Comparison of ENCODE assay signal across 18 cellular contexts in genomic region chr9:127580371-127580770, GRCh38. TPM values are rescaled to one million over a fixed set of nuclear protein-coding genes. Genes with fewer than 3 reads are reported as not detected.
DNase-seq lines count a peak whose midpoint lies in the region; ATAC-seq, FAIRE-seq and TF ChIP-seq lines count a peak whose summit lies in the region.
"Had no signal": no experiment of that assay in that cellular context is flagged by ENCODE, and none has a peak within 500 bp of the region (broad histone marks: within the 10 kb centered on the region; RNA-seq: fewer than 3 reads in every experiment).

No MANE protein-coding gene starts in this region.

- intact Hi-C loops in adrenal gland (cut with DNase I) (loop anchor here in 1 of 2 donors (5.0 to 10.0 kb wide), 2 partner anchors 58 to 344 kb away; no protein-coding TSS in a partner anchor), prostate gland (cut with DNase I) (no loop called here), breast epithelium (cut with DNase I; ENCODE audit: low total_unique reads) (no loop called here)
- intact Hi-C loops in CD4-positive, alpha-beta T cell (cut with DNase I, micrococcal nuclease): loop anchor here in 1 of 2 experiments (10.0 kb wide), 1 partner anchor 636 kb away; no protein-coding TSS in a partner anchor

- ATAC-seq in A549: no peak
- ATAC-seq in CD4-positive, alpha-beta T cell (ENCODE audit: poor library complexity): no peak

- CTCF ChIA-PET in A549 (lab: Yijun Ruan, JAX): interaction anchor here (1.0 to 32.4 kb wide), 13 partner anchors 9 to 155 kb away, joined by 3 to 821 read pairs (median 5); partner anchors contain the start of gene TOR2A
- CTCF ChIA-PET in CD4-positive, alpha-beta T cell (lab: Charles Lee): no interaction called here

- peaks cover 8% of the 10 kb centered on the region for H3K4me1 Mint-ChIP-seq in CD4-positive, alpha-beta T cell (ENCODE audit: low read depth)

- H3K4me1 ChIP-seq in A549: peaks cover 68% of the 10 kb centered on the region
- H3K4me1 ChIP-seq in adrenal gland (replicated peaks in 1 of 2): peaks cover 31 to 36% of the 10 kb centered on the region in 2 donors
- H3K4me1 ChIP-seq in prostate gland (replicated peaks): peaks cover 28% of the 10 kb centered on the region
- H3K4me1 ChIP-seq in breast epithelium: peaks cover 0 to 22% of the 10 kb centered on the region in 2 donors

- TF ChIP-seq CTCF in A549 (IDR thresholded peaks at IDR 0.05): no peak
- no peak for TF ChIP-seq CTCF in C4-2B (conservative IDR thresholded peaks at IDR 0.05)
- no peak for TF ChIP-seq CTCF in adrenal gland (IDR thresholded peaks at IDR 0.05)
- no peak for TF ChIP-seq CTCF in prostate gland (IDR thresholded peaks at IDR 0.05)
- TF ChIP-seq CTCF in breast epithelium (IDR thresholded peaks at IDR 0.05): no peak
- no peak for TF ChIP-seq CTCF in CD4-positive, alpha-beta T cell (IDR thresholded peaks at IDR 0.05)

- TF ChIP-seq EP300 in A549 (IDR thresholded peaks at IDR 0.05): no peak

- no peak overlapping the region for H3K27ac Mint-ChIP-seq in CD4-positive, alpha-beta T cell

- H3K27me3 ChIP-seq in adrenal gland (no peaks in the 10 kb centered on the region), prostate gland (replicated peaks; ENCODE audit: insufficient read depth) (no peaks in the 10 kb centered on the region), breast epithelium (no peaks in the 10 kb centered on the region)
- H3K27me3 ChIP-seq in CD4-positive, alpha-beta T cell (ENCODE audit: control insufficient read depth, insufficient read depth, low read length): no peaks in the 10 kb centered on the region
- H3K27me3 ChIP-seq: BE2C, SJCRH30 had no signal

- no peak overlapping the region for H3K4me3 ChIP-seq in A549
- no peak overlapping the region for H3K4me3 ChIP-seq in adrenal gland
- no peak overlapping the region for H3K4me3 ChIP-seq in prostate gland
- no peak overlapping the region for H3K4me3 ChIP-seq in breast epithelium
- H3K4me3 ChIP-seq: lung, SJCRH30 had no signal

- H3K9me3 Mint-ChIP-seq in CD4-positive, alpha-beta T cell: no peaks in the 10 kb centered on the region
- H3K9me3 Mint-ChIP-seq: nephron had no signal

- H3K36me3 ChIP-seq in adrenal gland (replicated peaks in 1 of 2) (no peaks in the 10 kb centered on the region), prostate gland (no peaks in the 10 kb centered on the region), breast epithelium (no peaks in the 10 kb centered on the region)
- H3K36me3 ChIP-seq: BE2C, SJCRH30 had no signal

- FAIRE-seq in A549 (lab: Jason Lieb, UNC): no peak
- FAIRE-seq: endometrium, GM18507, HTR-8/SVneo had no signal

- H3K27me3 Mint-ChIP-seq in CD4-positive, alpha-beta T cell: no peaks in the 10 kb centered on the region

- 79% methylated on average over 8 of the region's 8 CpGs for WGBS in A549 (ENCODE audit: missing lambda C conversion rate)
- WGBS in adrenal gland, 4 donors: 67 to 81% (median 71%) methylated on average over 6 to 8 of the region's 8 CpGs
- WGBS in prostate gland: 80% methylated on average over 8 of the region's 8 CpGs

- H3K27ac ChIP-seq in A549 (peak overlapping the region; percentile 92 to 100; a peak in 5 of 6 replicates), C4-2B (peak overlapping the region; percentile 74), adrenal gland (peak overlapping the region in 3 of 5 donors; percentile 87 to 97 (median 95)), prostate gland (peak overlapping the region; percentile 91 to 92), breast epithelium (peak overlapping the region in 1 of 2 donors; percentile 96)
- H3K27ac ChIP-seq in CD4-positive, alpha-beta T cell (ENCODE audit: low read depth, low read length): no peak overlapping the region

- TF ChIP-seq RAD21 in A549 (conservative IDR thresholded peaks at IDR 0.05 in 1 of 2, IDR thresholded peaks at IDR 0.05 in 1 of 2): no peak

- H3K4me3 Mint-ChIP-seq in CD4-positive, alpha-beta T cell: no peak overlapping the region
- H3K4me3 Mint-ChIP-seq: nephron had no signal

- no peak for TF ChIP-seq POLR2A in A549 (IDR thresholded peaks at IDR 0.05; ENCODE audit: low read length)
- TF ChIP-seq POLR2A in adrenal gland (IDR thresholded peaks at IDR 0.05): no peak
- no peak for TF ChIP-seq POLR2A in prostate gland (IDR thresholded peaks at IDR 0.05)
- TF ChIP-seq POLR2A in breast epithelium (IDR thresholded peaks at IDR 0.05): no peak

- no peaks in the 10 kb centered on the region for H3K36me3 Mint-ChIP-seq in CD4-positive, alpha-beta T cell (ENCODE audit: low read depth)

- POLR2A ChIA-PET in A549 (lab: Yijun Ruan, JAX): interaction anchor here (2.6 to 2.9 kb wide), 2 partner anchors 10 to 129 kb away, joined by 10 to 20 read pairs; partner anchors contain the start of genes LRSAM1 and RPL12
- POLR2A ChIA-PET in CD4-positive, alpha-beta T cell (lab: Charles Lee): no interaction called here

- H3K9me3 ChIP-seq in A549 (peaks cover 9% of the 10 kb centered on the region; the same call in 2 of the 3 replicates), adrenal gland (replicated peaks in 1 of 3) (no peaks in the 10 kb centered on the region), prostate gland (no peaks in the 10 kb centered on the region), breast epithelium (no peaks in the 10 kb centered on the region)
- no peaks in the 10 kb centered on the region for H3K9me3 ChIP-seq in CD4-positive, alpha-beta T cell (ENCODE audit: control insufficient read depth, low read length)
- H3K9me3 ChIP-seq: BE2C had no signal

- DNase-seq in A549 (ENCODE audit: low read depth in 1 of 2, low spot score in 1 of 2): no peak
- DNase-seq in adrenal gland: no peak
- DNase-seq in prostate gland (ENCODE audit: low spot score): no peak
- DNase-seq in breast epithelium (ENCODE audit: low spot score in 2 of 2): no peak
- no peak for DNase-seq in CD4-positive, alpha-beta T cell
- DNase-seq in HT-29 (ENCODE audit: low spot score): no peak
- DNase-seq: activated CD4-positive, alpha-beta T cell treated with anti-CD3 and anti-CD28 coated beads for 48 hours; BE2C; DMS53; NCI-H1436 treated with DMSO at 0.1 percent for 48 hours; SJCRH30; T1000 had no signal

- peak overlapping the region; percentile 99 for H3K4me2 ChIP-seq in A549

TF ChIP-seq in A549, 52 proteins besides CTCF, POLR2A, EP300 and RAD21:
- no peak for TF ChIP-seq ATOH8 (CRISPR knock-in tag; IDR thresholded peaks at IDR 0.05; ENCODE audit: low read depth)

RNA-seq across cellular contexts. Expression of gene STXBP1, which starts 31.7 kb away (rescaled TPM):
- polyA plus RNA-seq in A549 (2011; rRNA removed) (13.3 and 20.4 TPM in 2 replicates), A549 (2017; fragmentation: RNase III; extraction: RNeasy Plus Mini Kit Qiagen cat#74134 plus additional on column Dnase treatment) (16.1 to 22.6 TPM (median 19.8 TPM) in 3 replicates), adrenal gland (10 to 100 TPM; 29.4 to 61.6 (median 29.7) TPM)
- 12.7 and 14.5 TPM in 2 replicates for polyA plus RNA-seq in A549 (2012; cell fraction: cytosol; rRNA removed)
- 16.5 and 22.0 TPM in 2 replicates for polyA plus RNA-seq in A549 (2012; cell fraction: nucleus; rRNA removed)
- 22.3 and 22.9 TPM in 2 replicates for polyA minus RNA-seq in A549 (2011; rRNA and poly(A)+ RNA removed)
- total RNA-seq in adrenal gland (100 to 1,000 TPM in 1 of 8 donors, 10 to 100 TPM in 7; 36.1 to 169 (median 69.5) TPM), prostate gland (10 to 100 TPM; 32.2 to 47.6 TPM), breast epithelium (10 to 100 TPM; 19.0 to 45.9 (median 43.2) TPM)
- total RNA-seq in CD4-positive, alpha-beta T cell: 1 to 10 TPM; 1.9 to 3.4 TPM
- 6.3 and 8.0 TPM in 2 replicates for total RNA-seq in HT-29 (2014; rRNA removed; shearing (Covaris generic))
